In genomic region chr20:34088305-34088870, GRCh38 we compare ENCODE assay signal across 1 cellular context.
TF ChIP-seq lines count a peak whose summit lies in the region.

No MANE protein-coding gene starts in this region.

TF ChIP-seq in HepG2, 621 proteins besides CTCF, POLR2A, EP300 and RAD21 (continues in another document):
- no peak for TF ChIP-seq RNF219 (CRISPR knock-in tag; IDR thresholded peaks at IDR 0.05)
- no peak for TF ChIP-seq ZSCAN12 (CRISPR knock-in tag; IDR thresholded peaks at IDR 0.05)
- peak; percentile 10; the same call in 1 of the 2 replicates for TF ChIP-seq STAG1 (CRISPR knock-in tag; IDR thresholded peaks at IDR 0.05)
- no peak for TF ChIP-seq GLI4 (CRISPR knock-in tag; IDR thresholded peaks at IDR 0.05; ENCODE audit: borderline replicate concordance)
- no peak for TF ChIP-seq NFYB (CRISPR knock-in tag; IDR thresholded peaks at IDR 0.05)
- no peak for TF ChIP-seq ZNF292 (CRISPR knock-in tag; IDR thresholded peaks at IDR 0.05; ENCODE audit: borderline replicate concordance, low read depth)
- no peak for TF ChIP-seq ZBTB7A (CRISPR knock-in tag; IDR thresholded peaks at IDR 0.05)
- TF ChIP-seq ATF7 (IDR thresholded peaks at IDR 0.05): no peak
- no peak for TF ChIP-seq ATF7 (CRISPR knock-in tag; IDR thresholded peaks at IDR 0.05)
- TF ChIP-seq ZNF556 (CRISPR knock-in tag; IDR thresholded peaks at IDR 0.05; ENCODE audit: borderline replicate concordance): no peak
- TF ChIP-seq ZBTB25 (CRISPR knock-in tag; IDR thresholded peaks at IDR 0.05): no peak
- TF ChIP-seq ARNT2 (CRISPR knock-in tag; IDR thresholded peaks at IDR 0.05; ENCODE audit: low read depth): 0 out of 2 replicates have a peak, but pooled peaks have one; percentile 16
- no peak for TF ChIP-seq ZBTB37 (CRISPR knock-in tag; IDR thresholded peaks at IDR 0.05)
- no peak for TF ChIP-seq NFKBIZ (CRISPR knock-in tag; IDR thresholded peaks at IDR 0.05)
- no peak for TF ChIP-seq HOMEZ (CRISPR knock-in tag; IDR thresholded peaks at IDR 0.05; ENCODE audit: low read depth)
- 0 out of 2 replicates have a peak, but pooled peaks have one; percentile 20 for TF ChIP-seq ZNF580 (CRISPR knock-in tag; IDR thresholded peaks at IDR 0.05; ENCODE audit: borderline replicate concordance, low read depth)
- no peak for TF ChIP-seq ZSCAN9 (CRISPR knock-in tag; IDR thresholded peaks at IDR 0.05; ENCODE audit: borderline replicate concordance)
- 0 out of 2 replicates have a peak, but pooled peaks have one; percentile 28 for TF ChIP-seq ARID2 (CRISPR knock-in tag; IDR thresholded peaks at IDR 0.05; ENCODE audit: borderline replicate concordance)
- TF ChIP-seq ZFP62 (CRISPR knock-in tag; IDR thresholded peaks at IDR 0.05): no peak
- no peak for TF ChIP-seq TBX2 (CRISPR knock-in tag; IDR thresholded peaks at IDR 0.05; ENCODE audit: borderline replicate concordance)
- no peak for TF ChIP-seq HOXA7 (CRISPR knock-in tag; IDR thresholded peaks at IDR 0.05)
- no peak for TF ChIP-seq ZBTB14 (CRISPR knock-in tag; IDR thresholded peaks at IDR 0.05)
- TF ChIP-seq GABPA (IDR thresholded peaks at IDR 0.05; ENCODE audit: low read depth, low read length): no peak
- no peak for TF ChIP-seq GABPA (CRISPR knock-in tag; IDR thresholded peaks at IDR 0.05; ENCODE audit: low read depth)
- TF ChIP-seq ZNF552 (CRISPR knock-in tag; IDR thresholded peaks at IDR 0.05; ENCODE audit: borderline replicate concordance): no peak
- TF ChIP-seq ZNF431 (CRISPR knock-in tag; IDR thresholded peaks at IDR 0.05; ENCODE audit: borderline replicate concordance, low read depth): no peak
- TF ChIP-seq AFF4 (CRISPR knock-in tag; IDR thresholded peaks at IDR 0.05): 0 out of 2 replicates have a peak, but pooled peaks have one; percentile 31
- peak; percentile 29; the same call in 1 of the 2 replicates for TF ChIP-seq RBFOX2 (IDR thresholded peaks at IDR 0.05; ENCODE audit: low read depth, low read length)
- no peak for TF ChIP-seq ZFAT (CRISPR knock-in tag; conservative IDR thresholded peaks at IDR 0.05)
- no peak for TF ChIP-seq ZNF563 (CRISPR knock-in tag; IDR thresholded peaks at IDR 0.05)
- no peak for TF ChIP-seq MXD4 (CRISPR knock-in tag; IDR thresholded peaks at IDR 0.05)
- no peak for TF ChIP-seq ATM (IDR thresholded peaks at IDR 0.05; ENCODE audit: borderline replicate concordance)
- no peak for TF ChIP-seq ZBTB39 (CRISPR knock-in tag; IDR thresholded peaks at IDR 0.05)
- TF ChIP-seq ZNF318 (CRISPR knock-in tag; IDR thresholded peaks at IDR 0.05): no peak
- TF ChIP-seq CEBPG (CRISPR knock-in tag; IDR thresholded peaks at IDR 0.05): no peak
- no peak for TF ChIP-seq ZNF619 (CRISPR knock-in tag; IDR thresholded peaks at IDR 0.05)
- TF ChIP-seq ZNF317 (CRISPR knock-in tag; IDR thresholded peaks at IDR 0.05): no peak
- TF ChIP-seq RAD51 (IDR thresholded peaks at IDR 0.05; ENCODE audit: borderline replicate concordance): no peak
- TF ChIP-seq DMAP1 (CRISPR knock-in tag; IDR thresholded peaks at IDR 0.05): no peak
